In the genomic region with DNA sequence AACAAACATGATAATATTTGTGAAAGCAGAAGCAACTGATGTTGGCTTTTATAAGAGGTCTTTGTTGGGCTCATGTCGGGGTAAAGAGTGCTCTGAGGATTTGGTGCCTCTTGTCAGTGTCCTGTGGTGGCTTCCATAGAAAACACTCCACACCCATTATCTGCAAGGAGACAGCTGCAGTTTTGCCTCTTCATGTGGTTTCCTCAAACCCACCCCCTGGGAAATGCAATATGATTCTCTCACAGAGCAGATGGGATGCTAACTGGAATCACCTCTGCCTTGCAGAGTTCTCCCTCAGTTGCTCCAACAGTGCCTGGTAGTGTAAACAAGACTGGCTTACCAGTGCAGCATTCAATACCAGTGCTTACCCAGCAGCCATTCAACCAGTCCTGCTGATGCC, we compare ENCODE assay signal across 11 cellular contexts.
"Had no signal": no experiment of that assay in that cellular context is flagged by ENCODE, and none has a peak within 500 bp of the region (broad histone marks: within the 10 kb centered on the region; RNA-seq: fewer than 3 reads in every experiment).

No MANE protein-coding gene starts in this region.

- H3K27ac ChIP-seq: gastroesophageal sphincter, hepatocyte, pancreas had no signal

- H3K4me1 ChIP-seq: pancreas had no signal

- H3K4me2 ChIP-seq: hepatocyte had no signal

- H3K36me3 ChIP-seq: gastroesophageal sphincter, pancreas had no signal

- DNase-seq: activated B cell treated with CpG ODN at 0.5 μM for 24 hours; activated CD4-positive, alpha-beta T cell treated with anti-CD3 and anti-CD28 coated beads, Interleukin-2, amount 10 ng/mL, durations not matched to agents 24 days and 14 days; activated naive CD4-positive, alpha-beta T cell; cortex of kidney; effector CD8-positive, alpha-beta T cell; kidney; left ventricle myocardium superior; pancreas had no signal

- H3K4me3 ChIP-seq: gastroesophageal sphincter, hepatocyte, pancreas had no signal

- FAIRE-seq: astrocyte, kidney, pancreas had no signal

- H3K9me3 ChIP-seq: gastroesophageal sphincter, pancreas had no signal

- H3K27me3 ChIP-seq: gastroesophageal sphincter, hepatocyte, pancreas had no signal
